Comparison of ENCODE assay signal across 21 cellular contexts in the genomic region with DNA sequence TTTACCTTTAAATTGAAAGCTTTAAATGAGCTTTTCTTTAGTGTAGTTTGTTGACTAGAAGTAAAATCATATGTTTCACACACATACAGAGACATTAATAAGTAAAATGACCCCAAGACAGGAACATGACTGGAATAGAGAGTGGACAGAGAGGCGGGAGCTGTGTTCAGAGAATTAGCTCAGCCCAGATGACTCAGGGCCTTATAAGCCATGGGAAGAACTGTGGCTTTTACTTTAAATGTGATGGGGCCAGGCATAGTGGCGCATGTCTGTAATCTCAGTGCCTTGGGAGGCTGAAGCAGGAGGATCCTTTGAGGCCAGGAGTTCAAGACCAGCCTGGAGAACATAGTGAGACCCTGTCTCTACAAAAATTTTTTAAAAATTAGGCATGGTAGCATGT. TPM values are rescaled to one million over a fixed set of nuclear protein-coding genes. Genes with fewer than 3 reads are reported as not detected.
A peak's percentile ranks its signal among the peaks of the same experiment; 100 is the strongest.
DNase-seq lines count a peak whose midpoint lies in the region; ATAC-seq and TF ChIP-seq lines count a peak whose summit lies in the region.
"Had no signal": no experiment of that assay in that cellular context is flagged by ENCODE, and none has a peak within 500 bp of the region (broad histone marks: within the 10 kb centered on the region; RNA-seq: fewer than 3 reads in every experiment).

No MANE protein-coding gene starts in this region.

- H3K27me3 ChIP-seq in right cardiac atrium (ENCODE audit: control insufficient read depth, insufficient read depth) (no peaks in the 10 kb centered on the region), vagina (no peaks in the 10 kb centered on the region)
- H3K27me3 ChIP-seq: BLaER1 treated with 17β-estradiol and CSF1 and Interleukin-3, amounts not matched to agents 10 nM and 100 nM had no signal

- ATAC-seq in right cardiac atrium = no peak
- no peak for ATAC-seq in Right ventricle myocardium inferior
- no peak for ATAC-seq in T-helper 17 cell
- no peak for ATAC-seq in effector memory CD8-positive, alpha-beta T cell (replicated peaks)
- no peak for ATAC-seq in GM18498 (IDR thresholded peaks at IDR 0.05; ENCODE audit: unreplicated experiment)
- ATAC-seq: left colon; stimulated activated naive B cell treated with anti-CD40 and anti-IgM and Interleukin-4, amounts not matched to agents 10 μg/mL and 1 μg/mL and 100 μg/mL, for 72 hours had no signal

- no peaks in the 10 kb centered on the region for H3K27me3 Mint-ChIP-seq in T-helper 17 cell
- no peaks in the 10 kb centered on the region for H3K27me3 Mint-ChIP-seq in effector memory CD8-positive, alpha-beta T cell
- H3K27me3 Mint-ChIP-seq: stimulated activated naive B cell treated with anti-CD40 and anti-IgM and Interleukin-4, amounts not matched to agents 10 μg/mL and 1 μg/mL and 100 μg/mL, for 72 hours had no signal

- no peak for TF ChIP-seq POLR2A in vagina (IDR thresholded peaks at IDR 0.05)

- DNase-seq in right cardiac atrium (no peak), Right ventricle myocardium inferior (ENCODE audit: missing footprints) (no peak), T-helper 17 cell (no peak), stromal cell of bone marrow (ENCODE audit: low read depth) (peak; percentile 10), SW480 (ENCODE audit: low spot score) (no peak), vagina (ENCODE audit: extremely low spot score in 2 of 2) (no peak)
- DNase-seq in effector memory CD8-positive, alpha-beta T cell = no peak
- DNase-seq: activated CD4-positive, alpha-beta T cell treated with anti-CD3 and anti-CD28 coated beads for 4 hours; activated gamma-delta T cell; anterior cingulate cortex; H9; Karpas-422; left colon; mesenchymal stem cell; NCI-H1694; occipital lobe; stimulated activated CD4-positive, alpha-beta T cell treated with anti-CD3 and anti-CD28 coated beads, Interleukin-4, amount 100 ng/mL, for 1 hour; stimulated activated naive B cell treated with anti-CD40 and anti-IgM and Interleukin-4, amounts not matched to agents 10 μg/mL and 1 μg/mL and 100 μg/mL, for 72 hours had no signal

- H3K36me3 ChIP-seq in vagina = peaks cover 0 to 14% of the 10 kb centered on the region in 2 donors

- H3K27ac Mint-ChIP-seq in T-helper 17 cell = peak overlapping the region; percentile 54
- H3K27ac Mint-ChIP-seq in effector memory CD8-positive, alpha-beta T cell = peak overlapping the region; percentile 67 to 80
- H3K27ac Mint-ChIP-seq: T-helper 1 cell treated with Interleukin-12 subunit alpha and Interleukin-12 subunit beta and Interleukin-4 antibody, amounts not matched to agents 30 μg/mL and 1 μg/mL, for 36 hours had no signal

- no peak overlapping the region for H3K4me3 Mint-ChIP-seq in T-helper 17 cell
- H3K4me3 Mint-ChIP-seq in effector memory CD8-positive, alpha-beta T cell = no peak overlapping the region
- H3K4me3 Mint-ChIP-seq: H9; stimulated activated naive B cell treated with anti-CD40 and anti-IgM and Interleukin-4, amounts not matched to agents 10 μg/mL and 1 μg/mL and 100 μg/mL, for 72 hours; T-helper 1 cell treated with Interleukin-12 subunit alpha and Interleukin-12 subunit beta and Interleukin-4 antibody, amounts not matched to agents 30 μg/mL and 1 μg/mL, for 36 hours had no signal

- H3K9me3 Mint-ChIP-seq in effector memory CD8-positive, alpha-beta T cell = no peaks in the 10 kb centered on the region
- H3K9me3 Mint-ChIP-seq: H9; stimulated activated naive B cell treated with anti-CD40 and anti-IgM and Interleukin-4, amounts not matched to agents 10 μg/mL and 1 μg/mL and 100 μg/mL, for 72 hours; T-helper 1 cell treated with Interleukin-12 subunit alpha and Interleukin-12 subunit beta and Interleukin-4 antibody, amounts not matched to agents 30 μg/mL and 1 μg/mL, for 36 hours had no signal

- H3K27ac ChIP-seq in right cardiac atrium (ENCODE audit: low read length) (peak overlapping the region; percentile 50), vagina (no peak overlapping the region)
- H3K27ac ChIP-seq: BLaER1 treated with 17β-estradiol and CSF1 and Interleukin-3, amounts not matched to agents 10 nM and 100 nM had no signal

- no peak for TF ChIP-seq CTCF in vagina (IDR thresholded peaks at IDR 0.05)

- H3K4me3 ChIP-seq in right cardiac atrium (ENCODE audit: low read length) (no peak overlapping the region), vagina (no peak overlapping the region)
- H3K4me3 ChIP-seq: BLaER1 treated with 17β-estradiol and CSF1 and Interleukin-3, amounts not matched to agents 10 nM and 100 nM had no signal

- peaks cover 21% of the 10 kb centered on the region for H3K4me1 Mint-ChIP-seq in T-helper 17 cell
- peaks cover 10 to 12% of the 10 kb centered on the region in 2 donors for H3K4me1 Mint-ChIP-seq in effector memory CD8-positive, alpha-beta T cell (ENCODE audit: low read depth in 2 of 2)

- intact Hi-C loops in right cardiac atrium (cut with DNase I) (no loop called here), Right ventricle myocardium inferior (cut with DNase I) (no loop called here), vagina (cut with DNase I) (no loop called here)

- no peaks in the 10 kb centered on the region for H3K4me1 ChIP-seq in right cardiac atrium (ENCODE audit: control insufficient read depth, insufficient read depth, low read length)
- no peaks in the 10 kb centered on the region for H3K4me1 ChIP-seq in vagina

- WGBS in right cardiac atrium = 74% methylated on average over 2 of the region's 2 CpGs

- H3K36me3 Mint-ChIP-seq in T-helper 17 cell (ENCODE audit: low read depth) = peaks cover 20% of the 10 kb centered on the region
- peaks cover 64% of the 10 kb centered on the region for H3K36me3 Mint-ChIP-seq in effector memory CD8-positive, alpha-beta T cell (ENCODE audit: insufficient read depth)

- H3K9me3 ChIP-seq in right cardiac atrium (ENCODE audit: control insufficient read depth, low read length) (no peaks in the 10 kb centered on the region), T-helper 17 cell (ENCODE audit: control insufficient read depth, low read length, poor library complexity, severe bottlenecking) (no peaks in the 10 kb centered on the region), vagina (no peaks in the 10 kb centered on the region)

RNA-seq across cellular contexts. Expression of a gene that starts 26.7 kb away (rescaled TPM):
- 10 to 100 TPM; 26.9 to 32.0 (median 29.5) TPM for total RNA-seq in right cardiac atrium
- polyA plus RNA-seq in right cardiac atrium = 17.0 TPM
- total RNA-seq in Right ventricle myocardium inferior = 26.3 TPM
- 10 to 100 TPM; 61.0 to 62.5 TPM for total RNA-seq in T-helper 17 cell
- total RNA-seq in vagina = 32.7 TPM
